ENCODE assay signal across 1 cellular context in the genomic region with DNA sequence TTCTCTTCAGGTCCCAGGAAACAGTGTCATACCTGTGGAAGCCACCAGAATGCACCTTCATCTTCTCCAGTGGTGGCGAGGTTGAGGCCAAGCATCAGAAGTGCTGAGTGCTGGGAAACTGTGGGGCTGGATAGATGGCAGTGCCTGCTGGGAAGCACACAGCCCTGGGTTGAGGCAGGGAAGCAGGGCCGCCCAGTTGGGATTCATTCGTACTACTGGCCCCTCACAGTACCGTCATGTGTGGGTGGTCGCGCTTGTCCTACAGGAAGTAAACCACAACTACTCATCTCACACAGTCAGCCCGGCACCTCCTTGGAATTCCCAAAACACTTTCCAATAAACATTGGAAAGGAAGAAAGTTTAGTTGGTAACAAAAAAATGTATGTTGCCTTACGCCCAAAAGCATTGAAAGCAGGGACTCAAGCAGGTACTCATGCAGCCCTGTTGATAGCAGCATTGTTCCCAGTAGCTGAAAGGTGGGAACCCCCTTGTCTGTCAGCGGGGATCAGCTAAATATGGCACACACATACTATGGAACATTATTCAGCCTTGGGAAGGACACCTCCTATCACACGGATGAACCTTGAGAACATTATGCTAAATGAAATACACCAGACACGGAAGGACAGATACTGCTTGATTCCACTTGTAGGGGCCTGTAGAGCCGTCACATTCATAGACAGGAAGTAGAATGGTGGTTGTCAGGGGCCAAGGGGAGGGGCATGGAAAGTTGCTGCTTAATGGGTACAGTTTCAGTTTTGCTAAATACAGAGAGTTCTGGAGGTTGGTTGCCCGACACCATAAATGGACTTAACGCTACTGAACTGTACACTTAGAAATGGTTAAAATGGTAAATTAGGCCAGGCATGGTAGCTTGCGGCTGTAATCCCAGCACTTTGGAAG.
TF ChIP-seq lines count a peak whose summit lies in the region.

No MANE protein-coding gene starts in this region.

TF ChIP-seq in HepG2, 621 proteins besides CTCF, POLR2A, EP300 and RAD21:
- TF ChIP-seq ZNF234 (CRISPR knock-in tag; conservative IDR thresholded peaks at IDR 0.05), result no peak
- TF ChIP-seq WIZ (CRISPR knock-in tag; IDR thresholded peaks at IDR 0.05), result no peak
- TF ChIP-seq ZFP1 (CRISPR knock-in tag; IDR thresholded peaks at IDR 0.05), result peak; percentile 92; the same call in 1 of the 2 replicates
- TF ChIP-seq ZNF768 (CRISPR knock-in tag; IDR thresholded peaks at IDR 0.05), result 0 out of 2 replicates have a peak, but pooled peaks have one; percentile 16
- TF ChIP-seq SPEN (CRISPR knock-in tag; IDR thresholded peaks at IDR 0.05; ENCODE audit: low read depth), result no peak
- TF ChIP-seq, protein P1, sequence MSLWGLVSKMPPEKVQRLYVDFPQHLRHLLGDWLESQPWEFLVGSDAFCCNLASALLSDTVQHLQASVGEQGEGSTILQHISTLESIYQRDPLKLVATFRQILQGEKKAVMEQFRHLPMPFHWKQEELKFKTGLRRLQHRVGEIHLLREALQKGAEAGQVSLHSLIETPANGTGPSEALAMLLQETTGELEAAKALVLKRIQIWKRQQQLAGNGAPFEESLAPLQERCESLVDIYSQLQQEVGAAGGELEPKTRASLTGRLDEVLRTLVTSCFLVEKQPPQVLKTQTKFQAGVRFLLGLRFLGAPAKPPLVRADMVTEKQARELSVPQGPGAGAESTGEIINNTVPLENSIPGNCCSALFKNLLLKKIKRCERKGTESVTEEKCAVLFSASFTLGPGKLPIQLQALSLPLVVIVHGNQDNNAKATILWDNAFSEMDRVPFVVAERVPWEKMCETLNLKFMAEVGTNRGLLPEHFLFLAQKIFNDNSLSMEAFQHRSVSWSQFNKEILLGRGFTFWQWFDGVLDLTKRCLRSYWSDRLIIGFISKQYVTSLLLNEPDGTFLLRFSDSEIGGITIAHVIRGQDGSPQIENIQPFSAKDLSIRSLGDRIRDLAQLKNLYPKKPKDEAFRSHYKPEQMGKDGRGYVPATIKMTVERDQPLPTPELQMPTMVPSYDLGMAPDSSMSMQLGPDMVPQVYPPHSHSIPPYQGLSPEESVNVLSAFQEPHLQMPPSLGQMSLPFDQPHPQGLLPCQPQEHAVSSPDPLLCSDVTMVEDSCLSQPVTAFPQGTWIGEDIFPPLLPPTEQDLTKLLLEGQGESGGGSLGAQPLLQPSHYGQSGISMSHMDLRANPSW (CRISPR knock-in tag; IDR thresholded peaks at IDR 0.05; ENCODE audit: borderline replicate concordance), result no peak
- TF ChIP-seq, protein P2, sequence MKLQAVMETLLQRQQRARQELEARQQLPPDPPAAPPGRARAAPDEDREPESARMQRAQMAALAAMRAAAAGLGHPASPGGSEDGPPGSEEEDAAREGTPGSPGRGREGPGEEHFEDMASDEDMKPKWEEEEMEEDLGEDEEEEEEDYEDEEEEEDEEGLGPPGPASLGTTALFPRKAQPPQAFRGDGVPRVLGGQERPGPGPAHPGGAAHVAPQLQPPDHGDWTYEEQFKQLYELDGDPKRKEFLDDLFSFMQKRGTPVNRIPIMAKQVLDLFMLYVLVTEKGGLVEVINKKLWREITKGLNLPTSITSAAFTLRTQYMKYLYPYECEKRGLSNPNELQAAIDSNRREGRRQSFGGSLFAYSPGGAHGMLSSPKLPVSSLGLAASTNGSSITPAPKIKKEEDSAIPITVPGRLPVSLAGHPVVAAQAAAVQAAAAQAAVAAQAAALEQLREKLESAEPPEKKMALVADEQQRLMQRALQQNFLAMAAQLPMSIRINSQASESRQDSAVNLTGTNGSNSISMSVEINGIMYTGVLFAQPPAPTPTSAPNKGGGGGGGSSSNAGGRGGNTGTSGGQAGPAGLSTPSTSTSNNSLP (IDR thresholded peaks at IDR 0.05; ENCODE audit: low read depth, low read length), result no peak
- TF ChIP-seq FOXP1 (IDR thresholded peaks at IDR 0.05), result no peak
- no peak for TF ChIP-seq FOXP1 (CRISPR knock-in tag; IDR thresholded peaks at IDR 0.05)
- TF ChIP-seq ZSCAN20 (CRISPR knock-in tag; IDR thresholded peaks at IDR 0.05; ENCODE audit: borderline replicate concordance), result no peak
- TF ChIP-seq, protein P3, sequence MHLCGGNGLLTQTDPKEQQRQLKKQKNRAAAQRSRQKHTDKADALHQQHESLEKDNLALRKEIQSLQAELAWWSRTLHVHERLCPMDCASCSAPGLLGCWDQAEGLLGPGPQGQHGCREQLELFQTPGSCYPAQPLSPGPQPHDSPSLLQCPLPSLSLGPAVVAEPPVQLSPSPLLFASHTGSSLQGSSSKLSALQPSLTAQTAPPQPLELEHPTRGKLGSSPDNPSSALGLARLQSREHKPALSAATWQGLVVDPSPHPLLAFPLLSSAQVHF (CRISPR knock-in tag; IDR thresholded peaks at IDR 0.05), result no peak
- TF ChIP-seq BORCS8-MEF2B (CRISPR knock-in tag; IDR thresholded peaks at IDR 0.05), result no peak
- TF ChIP-seq ZNF432 (CRISPR knock-in tag; IDR thresholded peaks at IDR 0.05; ENCODE audit: borderline replicate concordance), result no peak
- 0 out of 2 replicates have a peak, but pooled peaks have one; percentile 11 for TF ChIP-seq MAFF (IDR thresholded peaks at IDR 0.05; ENCODE audit: low read depth, low read length)
- TF ChIP-seq, protein P4, sequence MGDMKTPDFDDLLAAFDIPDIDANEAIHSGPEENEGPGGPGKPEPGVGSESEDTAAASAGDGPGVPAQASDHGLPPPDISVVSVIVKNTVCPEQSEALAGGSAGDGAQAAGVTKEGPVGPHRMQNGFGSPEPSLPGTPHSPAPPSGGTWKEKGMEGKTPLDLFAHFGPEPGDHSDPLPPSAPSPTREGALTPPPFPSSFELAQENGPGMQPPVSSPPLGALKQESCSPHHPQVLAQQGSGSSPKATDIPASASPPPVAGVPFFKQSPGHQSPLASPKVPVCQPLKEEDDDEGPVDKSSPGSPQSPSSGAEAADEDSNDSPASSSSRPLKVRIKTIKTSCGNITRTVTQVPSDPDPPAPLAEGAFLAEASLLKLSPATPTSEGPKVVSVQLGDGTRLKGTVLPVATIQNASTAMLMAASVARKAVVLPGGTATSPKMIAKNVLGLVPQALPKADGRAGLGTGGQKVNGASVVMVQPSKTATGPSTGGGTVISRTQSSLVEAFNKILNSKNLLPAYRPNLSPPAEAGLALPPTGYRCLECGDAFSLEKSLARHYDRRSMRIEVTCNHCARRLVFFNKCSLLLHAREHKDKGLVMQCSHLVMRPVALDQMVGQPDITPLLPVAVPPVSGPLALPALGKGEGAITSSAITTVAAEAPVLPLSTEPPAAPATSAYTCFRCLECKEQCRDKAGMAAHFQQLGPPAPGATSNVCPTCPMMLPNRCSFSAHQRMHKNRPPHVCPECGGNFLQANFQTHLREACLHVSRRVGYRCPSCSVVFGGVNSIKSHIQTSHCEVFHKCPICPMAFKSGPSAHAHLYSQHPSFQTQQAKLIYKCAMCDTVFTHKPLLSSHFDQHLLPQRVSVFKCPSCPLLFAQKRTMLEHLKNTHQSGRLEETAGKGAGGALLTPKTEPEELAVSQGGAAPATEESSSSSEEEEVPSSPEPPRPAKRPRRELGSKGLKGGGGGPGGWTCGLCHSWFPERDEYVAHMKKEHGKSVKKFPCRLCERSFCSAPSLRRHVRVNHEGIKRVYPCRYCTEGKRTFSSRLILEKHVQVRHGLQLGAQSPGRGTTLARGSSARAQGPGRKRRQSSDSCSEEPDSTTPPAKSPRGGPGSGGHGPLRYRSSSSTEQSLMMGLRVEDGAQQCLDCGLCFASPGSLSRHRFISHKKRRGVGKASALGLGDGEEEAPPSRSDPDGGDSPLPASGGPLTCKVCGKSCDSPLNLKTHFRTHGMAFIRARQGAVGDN (CRISPR knock-in tag; IDR thresholded peaks at IDR 0.05), result peak; percentile 46
- 0 out of 4 replicates have a peak, but pooled peaks have one; percentile 11 to 18 for TF ChIP-seq MAFK (conservative IDR thresholded peaks at IDR 0.05 in 1 of 2, IDR thresholded peaks at IDR 0.05 in 1 of 2; ENCODE audit: low read length in 2 of 2)
- no peak for TF ChIP-seq HMG20A (CRISPR knock-in tag; IDR thresholded peaks at IDR 0.05; ENCODE audit: borderline replicate concordance)
- TF ChIP-seq, protein P5, sequence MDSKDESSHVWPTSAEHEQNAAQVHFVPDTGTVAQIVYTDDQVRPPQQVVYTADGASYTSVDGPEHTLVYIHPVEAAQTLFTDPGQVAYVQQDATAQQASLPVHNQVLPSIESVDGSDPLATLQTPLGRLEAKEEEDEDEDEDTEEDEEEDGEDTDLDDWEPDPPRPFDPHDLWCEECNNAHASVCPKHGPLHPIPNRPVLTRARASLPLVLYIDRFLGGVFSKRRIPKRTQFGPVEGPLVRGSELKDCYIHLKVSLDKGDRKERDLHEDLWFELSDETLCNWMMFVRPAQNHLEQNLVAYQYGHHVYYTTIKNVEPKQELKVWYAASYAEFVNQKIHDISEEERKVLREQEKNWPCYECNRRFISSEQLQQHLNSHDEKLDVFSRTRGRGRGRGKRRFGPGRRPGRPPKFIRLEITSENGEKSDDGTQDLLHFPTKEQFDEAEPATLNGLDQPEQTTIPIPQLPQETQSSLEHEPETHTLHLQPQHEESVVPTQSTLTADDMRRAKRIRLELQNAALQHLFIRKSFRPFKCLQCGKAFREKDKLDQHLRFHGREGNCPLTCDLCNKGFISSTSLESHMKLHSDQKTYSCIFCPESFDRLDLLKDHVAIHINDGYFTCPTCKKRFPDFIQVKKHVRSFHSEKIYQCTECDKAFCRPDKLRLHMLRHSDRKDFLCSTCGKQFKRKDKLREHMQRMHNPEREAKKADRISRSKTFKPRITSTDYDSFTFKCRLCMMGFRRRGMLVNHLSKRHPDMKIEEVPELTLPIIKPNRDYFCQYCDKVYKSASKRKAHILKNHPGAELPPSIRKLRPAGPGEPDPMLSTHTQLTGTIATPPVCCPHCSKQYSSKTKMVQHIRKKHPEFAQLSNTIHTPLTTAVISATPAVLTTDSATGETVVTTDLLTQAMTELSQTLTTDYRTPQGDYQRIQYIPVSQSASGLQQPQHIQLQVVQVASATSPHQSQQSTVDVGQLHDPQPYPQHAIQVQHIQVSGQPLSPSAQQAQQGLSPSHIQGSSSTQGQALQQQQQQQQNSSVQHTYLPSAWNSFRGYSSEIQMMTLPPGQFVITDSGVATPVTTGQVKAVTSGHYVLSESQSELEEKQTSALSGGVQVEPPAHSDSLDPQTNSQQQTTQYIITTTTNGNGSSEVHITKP (CRISPR knock-in tag; IDR thresholded peaks at IDR 0.05; ENCODE audit: low read depth), result no peak
- no peak for TF ChIP-seq RNF2 (conservative IDR thresholded peaks at IDR 0.05; ENCODE audit: low read depth)
